24 cellular contexts compared by ENCODE assay signal in the genomic region with DNA sequence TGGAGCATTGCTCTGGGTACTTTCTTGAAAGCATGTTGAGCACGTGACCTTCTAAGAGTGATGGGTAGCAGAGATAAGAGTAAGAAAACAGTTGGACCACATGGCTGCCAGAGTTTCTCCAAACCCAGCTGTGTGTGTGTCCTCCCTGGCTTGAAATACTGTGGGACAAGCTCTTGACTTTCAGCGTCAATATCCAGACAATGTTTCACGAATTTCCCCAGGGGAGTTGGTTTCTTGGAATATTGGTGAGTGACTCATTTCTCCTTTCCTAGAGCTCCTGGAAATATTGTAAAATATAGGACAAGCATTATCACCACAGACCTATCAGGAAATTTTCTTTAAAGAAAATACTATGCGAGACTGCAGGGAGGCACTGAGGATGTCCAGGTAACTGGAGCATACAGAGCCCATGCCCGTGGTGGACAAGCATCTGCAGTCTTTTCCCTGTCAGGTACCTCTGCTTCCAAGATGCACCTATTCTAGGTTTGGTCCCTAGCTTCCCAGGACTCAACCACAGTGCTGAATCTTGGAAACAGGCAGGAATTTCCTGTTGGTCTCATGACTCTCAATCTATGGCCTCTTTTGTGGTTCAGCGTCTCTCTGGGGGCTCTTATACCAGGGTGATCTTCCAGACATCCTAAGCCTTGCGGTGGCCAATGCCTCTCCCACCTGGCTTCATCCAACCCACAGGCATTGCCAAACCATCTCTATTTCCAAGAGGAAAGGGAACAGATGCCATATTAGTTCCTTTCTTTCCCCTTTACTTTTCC.
DNase-seq lines count a peak whose midpoint lies in the region; ATAC-seq, FAIRE-seq and TF ChIP-seq lines count a peak whose summit lies in the region.
"Had no signal": no experiment of that assay in that cellular context is flagged by ENCODE, and none has a peak within 500 bp of the region (broad histone marks: within the 10 kb centered on the region; RNA-seq: fewer than 3 reads in every experiment).

No MANE protein-coding gene starts in this region.

- dilution Hi-C loops in keratinocyte (cut with MboI; ENCODE audit: extremely low pct_ligation_motif_present, low sequenced_read_pairs): no loop called here

- DNase-seq in HT1080 (ENCODE audit: low read depth) (peak; percentile 15), cardiac fibroblast (ENCODE audit: low read depth in 2 of 2) (peak; percentile 38 to 49), keratinocyte (ENCODE audit: low read depth, low spot score) (no peak), AML-193 (lab: John Stamatoyannopoulos, UW) (no peak), COLO829 (ENCODE audit: low spot score) (no peak), immature natural killer cell (no peak)
- DNase-seq: effector memory CD4-positive, alpha-beta T cell; GDM1; H9; lower lobe of right lung; naive B cell; NCI-H1417; NCI-H2107; NCI-H510A; occipital lobe had no signal

- peak overlapping the region; percentile 41; the same call in 1 of the 2 replicates for H3K4me3 ChIP-seq in ACC112 (ENCODE audit: low read depth, low read length)
- H3K4me3 ChIP-seq in cardiac fibroblast (replicated peaks in 1 of 2; ENCODE audit: low read depth in 2 of 2, low read length in 2 of 2): no peak overlapping the region
- H3K4me3 ChIP-seq in keratinocyte (ENCODE audit: control insufficient read depth in 2 of 3, extremely low read depth in 1 of 3, insufficient read depth in 2 of 3, low read depth in 1 of 3, low read length in 3 of 3): no peak overlapping the region
- H3K4me3 ChIP-seq: ascending aorta, GM12878, lower lobe of right lung, right atrium auricular region had no signal

- H3K9ac ChIP-seq in keratinocyte (ENCODE audit: control insufficient read depth, extremely low read depth, insufficient read depth, low read length): no peak overlapping the region

- H3K36me3 ChIP-seq in ACC112 (ENCODE audit: insufficient read depth, low read length) (no peaks in the 10 kb centered on the region), keratinocyte (ENCODE audit: control insufficient read depth in 2 of 2, extremely low read depth in 1 of 2, insufficient read depth in 2 of 2, low read length in 2 of 2) (no peaks in the 10 kb centered on the region)
- H3K36me3 ChIP-seq: ascending aorta, lower lobe of right lung, right atrium auricular region had no signal

- no peaks in the 10 kb centered on the region for H3K4me1 Mint-ChIP-seq in immature natural killer cell
- H3K4me1 Mint-ChIP-seq: activated naive CD4-positive, alpha-beta T cell treated with anti-CD3 and anti-CD28 coated beads, Interleukin-2, amount 50 U/mL, for 24 hours; naive B cell had no signal

- H3K9me3 ChIP-seq in keratinocyte (ENCODE audit: control insufficient read depth, low read depth, low read length): no peaks in the 10 kb centered on the region
- H3K9me3 ChIP-seq: ascending aorta, lower lobe of right lung had no signal

- H3K79me2 ChIP-seq in ACC112 (ENCODE audit: control insufficient read depth, insufficient read depth, low read length, unreplicated experiment) (no peaks in the 10 kb centered on the region), keratinocyte (ENCODE audit: control insufficient read depth, insufficient read depth, low read length) (no peaks in the 10 kb centered on the region)

- H3K36me3 Mint-ChIP-seq in immature natural killer cell: no peaks in the 10 kb centered on the region
- H3K36me3 Mint-ChIP-seq: activated naive CD4-positive, alpha-beta T cell treated with anti-CD3 and anti-CD28 coated beads, Interleukin-2, amount 50 U/mL, for 24 hours had no signal

- peaks cover 0 to 6% (median 4%) of the 10 kb centered on the region in 3 donors for H3K27me3 Mint-ChIP-seq in immature natural killer cell (ENCODE audit: low read depth in 3 of 3)

- H3K27me3 ChIP-seq in ACC112 (ENCODE audit: insufficient read depth, low read length): no peaks in the 10 kb centered on the region
- no peaks in the 10 kb centered on the region for H3K27me3 ChIP-seq in keratinocyte (ENCODE audit: control insufficient read depth, extremely low read depth, insufficient read depth, low read length)
- H3K27me3 ChIP-seq: ascending aorta, right atrium auricular region had no signal

- H3K9me1 ChIP-seq in keratinocyte (ENCODE audit: control insufficient read depth, extremely low read depth, insufficient read depth, low read length): no peaks in the 10 kb centered on the region

- TF ChIP-seq CTCF in cardiac fibroblast (IDR thresholded peaks at IDR 0.05; ENCODE audit: low read depth, low read length) (no peak), keratinocyte (optimal IDR thresholded peaks at IDR 0.05 in 1 of 3, IDR thresholded peaks at IDR 0.05 in 1 of 3, conservative IDR thresholded peaks at IDR 0.05 in 1 of 3; ENCODE audit: extremely low read depth in 1 of 3, insufficient read depth in 2 of 3, low read length in 3 of 3) (no peak)

- H3K4me2 ChIP-seq in keratinocyte (ENCODE audit: control insufficient read depth, extremely low read depth, insufficient read depth, low read depth, low read length): peak overlapping the region; percentile 42

- H3K27ac Mint-ChIP-seq in immature natural killer cell: no peak overlapping the region
- H3K27ac Mint-ChIP-seq: activated naive CD4-positive, alpha-beta T cell treated with anti-CD3 and anti-CD28 coated beads, Interleukin-2, amount 50 U/mL, for 24 hours had no signal

- FAIRE-seq in keratinocyte (lab: Jason Lieb, UNC): no peak
- FAIRE-seq: A204.1, GM12878 had no signal

- no peak for ATAC-seq in GM21825 (IDR thresholded peaks at IDR 0.05; ENCODE audit: unreplicated experiment)
- ATAC-seq: GM12878, Panc1 had no signal

- H3K4me3 Mint-ChIP-seq in immature natural killer cell: no peak overlapping the region
- H3K4me3 Mint-ChIP-seq: activated naive CD4-positive, alpha-beta T cell treated with anti-CD3 and anti-CD28 coated beads, Interleukin-2, amount 50 U/mL, for 24 hours; H9; naive B cell had no signal

- H2AFZ ChIP-seq in ACC112 (ENCODE audit: low read length, unreplicated experiment): no peak overlapping the region
- H2AFZ ChIP-seq in keratinocyte (ENCODE audit: control insufficient read depth, low read length): no peak overlapping the region

- no peaks in the 10 kb centered on the region for H4K20me1 ChIP-seq in keratinocyte (ENCODE audit: control insufficient read depth, extremely low read depth, insufficient read depth, low read length)

- H3K27ac ChIP-seq in ACC112 (ENCODE audit: low read depth, low read length) (peak overlapping the region; percentile 69), keratinocyte (ENCODE audit: control insufficient read depth, insufficient read depth, low read length) (no peak overlapping the region)
- H3K27ac ChIP-seq: ascending aorta, C4-2B, lower lobe of right lung, right atrium auricular region had no signal

- peaks cover 29% of the 10 kb centered on the region for H3K4me1 ChIP-seq in ACC112 (ENCODE audit: control insufficient read depth, insufficient read depth, low read length, unreplicated experiment)
- H3K4me1 ChIP-seq in keratinocyte (ENCODE audit: control insufficient read depth, extremely low read depth, insufficient read depth, low read length): peaks cover 12% of the 10 kb centered on the region
- H3K4me1 ChIP-seq: ascending aorta, lower lobe of right lung, right atrium auricular region had no signal

- H3K9me3 Mint-ChIP-seq in immature natural killer cell: peaks cover 0 to 13% (median 4%) of the 10 kb centered on the region in 6 donors

Comparison
In these comparisons a context has a peak if more than half of its experiments do, and no peak if none do; other contexts are left out.
1. DNase-seq: peak in HT1080 (single experiment) and cardiac fibroblast (2 of 2); none in keratinocyte (single experiment), AML-193 (0 of 2), COLO829 (single experiment) and immature natural killer cell (0 of 3).